Comparison of ENCODE assay signal across 1 cellular context in the genomic region with DNA sequence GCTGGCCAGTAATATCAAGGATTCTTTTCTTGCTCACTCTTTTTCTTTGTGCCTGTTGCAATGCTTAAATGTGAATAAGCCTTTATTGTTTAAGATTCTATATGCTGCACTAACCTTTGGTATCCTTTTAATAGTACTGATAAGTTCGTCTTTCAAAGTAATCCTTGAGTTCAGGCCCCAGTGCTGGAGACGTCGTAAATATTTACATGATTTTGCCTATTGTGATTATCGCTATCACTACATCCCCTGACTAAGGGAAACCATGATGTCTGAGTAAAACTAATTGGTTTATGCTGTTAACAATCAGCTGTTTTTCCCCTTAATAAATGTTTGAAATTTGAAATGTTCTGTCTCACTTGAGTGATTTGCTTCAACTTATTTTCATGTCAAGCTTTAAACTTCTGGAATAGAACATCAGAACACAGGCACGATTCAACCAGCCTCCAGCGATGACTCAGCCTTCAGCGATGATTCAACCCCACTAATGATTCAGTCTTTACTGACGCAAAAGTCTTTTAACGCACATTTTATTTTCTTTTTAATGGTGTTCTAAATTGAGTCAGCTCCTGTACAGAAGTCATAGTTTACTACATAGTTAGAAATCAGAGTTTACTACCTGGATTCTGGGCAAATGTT.
TF ChIP-seq lines count a peak whose summit lies in the region.

No MANE protein-coding gene starts in this region.

TF ChIP-seq in HepG2, 621 proteins besides CTCF, POLR2A, EP300 and RAD21 (continued from another document):
- TF ChIP-seq, protein P1, sequence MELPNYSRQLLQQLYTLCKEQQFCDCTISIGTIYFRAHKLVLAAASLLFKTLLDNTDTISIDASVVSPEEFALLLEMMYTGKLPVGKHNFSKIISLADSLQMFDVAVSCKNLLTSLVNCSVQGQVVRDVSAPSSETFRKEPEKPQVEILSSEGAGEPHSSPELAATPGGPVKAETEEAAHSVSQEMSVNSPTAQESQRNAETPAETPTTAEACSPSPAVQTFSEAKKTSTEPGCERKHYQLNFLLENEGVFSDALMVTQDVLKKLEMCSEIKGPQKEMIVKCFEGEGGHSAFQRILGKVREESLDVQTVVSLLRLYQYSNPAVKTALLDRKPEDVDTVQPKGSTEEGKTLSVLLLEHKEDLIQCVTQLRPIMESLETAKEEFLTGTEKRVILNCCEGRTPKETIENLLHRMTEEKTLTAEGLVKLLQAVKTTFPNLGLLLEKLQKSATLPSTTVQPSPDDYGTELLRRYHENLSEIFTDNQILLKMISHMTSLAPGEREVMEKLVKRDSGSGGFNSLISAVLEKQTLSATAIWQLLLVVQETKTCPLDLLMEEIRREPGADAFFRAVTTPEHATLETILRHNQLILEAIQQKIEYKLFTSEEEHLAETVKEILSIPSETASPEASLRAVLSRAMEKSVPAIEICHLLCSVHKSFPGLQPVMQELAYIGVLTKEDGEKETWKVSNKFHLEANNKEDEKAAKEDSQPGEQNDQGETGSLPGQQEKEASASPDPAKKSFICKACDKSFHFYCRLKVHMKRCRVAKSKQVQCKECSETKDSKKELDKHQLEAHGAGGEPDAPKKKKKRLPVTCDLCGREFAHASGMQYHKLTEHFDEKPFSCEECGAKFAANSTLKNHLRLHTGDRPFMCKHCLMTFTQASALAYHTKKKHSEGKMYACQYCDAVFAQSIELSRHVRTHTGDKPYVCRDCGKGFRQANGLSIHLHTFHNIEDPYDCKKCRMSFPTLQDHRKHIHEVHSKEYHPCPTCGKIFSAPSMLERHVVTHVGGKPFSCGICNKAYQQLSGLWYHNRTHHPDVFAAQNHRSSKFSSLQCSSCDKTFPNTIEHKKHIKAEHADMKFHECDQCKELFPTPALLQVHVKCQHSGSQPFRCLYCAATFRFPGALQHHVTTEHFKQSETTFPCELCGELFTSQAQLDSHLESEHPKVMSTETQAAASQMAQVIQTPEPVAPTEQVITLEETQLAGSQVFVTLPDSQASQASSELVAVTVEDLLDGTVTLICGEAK (IDR thresholded peaks at IDR 0.05): no peak
- TF ChIP-seq, protein P1 (CRISPR knock-in tag; IDR thresholded peaks at IDR 0.05): no peak
- no peak for TF ChIP-seq GPN1 (CRISPR knock-in tag; IDR thresholded peaks at IDR 0.05; ENCODE audit: borderline replicate concordance)
